Comparison of ENCODE assay signal across 9 cellular contexts in genomic region chr12:74539261-74539660, GRCh38. TPM values are rescaled to one million over a fixed set of nuclear protein-coding genes. Genes with fewer than 3 reads are reported as not detected.
DNase-seq lines count a peak whose midpoint lies in the region; ATAC-seq and TF ChIP-seq lines count a peak whose summit lies in the region.
"Had no signal": no experiment of that assay in that cellular context is flagged by ENCODE, and none has a peak within 500 bp of the region (broad histone marks: within the 10 kb centered on the region; RNA-seq: fewer than 3 reads in every experiment).

No MANE protein-coding gene starts in this region.

- ATAC-seq in activated B cell treated with CpG ODN at 0.5 μM for 24 hours (ENCODE audit: low read depth) = no peak
- ATAC-seq in foreskin keratinocyte = no peak
- no peak for ATAC-seq in HG03520 (IDR thresholded peaks at IDR 0.05; ENCODE audit: unreplicated experiment)

- H3K4me3 ChIP-seq in iPS-18c (ENCODE audit: insufficient read depth, low read depth, low read length) (peak overlapping the region; percentile 40), subcutaneous abdominal adipose tissue (ENCODE audit: low read depth in 1 of 5, low read length in 5 of 5) (peak overlapping the region; percentile 84 to 99 (median 97))

- no peaks in the 10 kb centered on the region for H3K9me3 ChIP-seq in iPS-18c (ENCODE audit: control insufficient read depth, insufficient read depth, low read length)
- H3K9me3 ChIP-seq in subcutaneous abdominal adipose tissue (ENCODE audit: control insufficient read depth in 5 of 5, low read length in 5 of 5) = no peaks in the 10 kb centered on the region

- H3K36me3 Mint-ChIP-seq in T-helper 2 cell treated with Interferon-gamma antibody and Interleukin-4, amounts not matched to agents 5 μg/mL and 100 μg/mL, for 36 hours (ENCODE audit: low read depth) = peaks cover 39% of the 10 kb centered on the region
- peaks cover 59% of the 10 kb centered on the region for H3K36me3 Mint-ChIP-seq in activated B cell treated with CpG ODN at 0.5 μM for 24 hours (ENCODE audit: low read depth)

- POLR2A ChIA-PET in activated B cell treated with CpG ODN at 0.5 μM for 24 hours (lab: Charles Lee) = no interaction called here

- intact Hi-C loops in activated B cell treated with CpG ODN at 0.5 μM for 24 hours (cut with micrococcal nuclease) = loop anchor here (5.0 kb wide), 3 partner anchors 427 to 1543 kb away; partner anchors contain the start of gene NAP1L1

- H3K27ac Mint-ChIP-seq in T-helper 2 cell treated with Interferon-gamma antibody and Interleukin-4, amounts not matched to agents 5 μg/mL and 100 μg/mL, for 36 hours = peak overlapping the region; percentile 37
- peak overlapping the region; percentile 98 for H3K27ac Mint-ChIP-seq in activated B cell treated with CpG ODN at 0.5 μM for 24 hours

- H3K27me3 ChIP-seq in subcutaneous abdominal adipose tissue (ENCODE audit: control insufficient read depth in 5 of 5, insufficient read depth in 4 of 5, low read length in 5 of 5) (no peaks in the 10 kb centered on the region), foreskin keratinocyte (no peaks in the 10 kb centered on the region)

- no peaks in the 10 kb centered on the region for H3K9me3 Mint-ChIP-seq in T-helper 2 cell treated with Interferon-gamma antibody and Interleukin-4, amounts not matched to agents 5 μg/mL and 100 μg/mL, for 36 hours
- peaks cover 2% of the 10 kb centered on the region for H3K9me3 Mint-ChIP-seq in activated B cell treated with CpG ODN at 0.5 μM for 24 hours

- peak overlapping the region; percentile 19 for H3K27ac ChIP-seq in subcutaneous abdominal adipose tissue (ENCODE audit: low read depth, low read length)
- no peak overlapping the region for H3K27ac ChIP-seq in foreskin keratinocyte

- no peaks in the 10 kb centered on the region for H3K27me3 Mint-ChIP-seq in T-helper 2 cell treated with Interferon-gamma antibody and Interleukin-4, amounts not matched to agents 5 μg/mL and 100 μg/mL, for 36 hours (ENCODE audit: low read depth)
- H3K27me3 Mint-ChIP-seq in activated B cell treated with CpG ODN at 0.5 μM for 24 hours = no peaks in the 10 kb centered on the region

- H3K4me3 Mint-ChIP-seq in T-helper 2 cell treated with Interferon-gamma antibody and Interleukin-4, amounts not matched to agents 5 μg/mL and 100 μg/mL, for 36 hours = peak overlapping the region; percentile 87
- H3K4me3 Mint-ChIP-seq in activated B cell treated with CpG ODN at 0.5 μM for 24 hours = peak overlapping the region; percentile 95

- TF ChIP-seq CTCF in activated B cell treated with CpG ODN at 0.5 μM for 24 hours (IDR thresholded peaks at IDR 0.05) = no peak
- no peak for TF ChIP-seq CTCF in foreskin keratinocyte (conservative IDR thresholded peaks at IDR 0.05)

- peaks cover 0 to 7% (median 4%) of the 10 kb centered on the region in 5 donors for H3K36me3 ChIP-seq in subcutaneous abdominal adipose tissue (ENCODE audit: control insufficient read depth in 5 of 5, insufficient read depth in 5 of 5, low read length in 5 of 5)

- CTCF ChIA-PET in activated B cell treated with CpG ODN at 0.5 μM for 24 hours (lab: Charles Lee) = no interaction called here

- peaks cover 19 to 40% (median 35%) of the 10 kb centered on the region in 5 donors for H3K4me1 ChIP-seq in subcutaneous abdominal adipose tissue (ENCODE audit: control insufficient read depth in 5 of 5, insufficient read depth in 5 of 5, low read length in 5 of 5)
- H3K4me1 ChIP-seq in foreskin keratinocyte = peaks cover 4% of the 10 kb centered on the region

- DNase-seq in T-helper 2 cell treated with Interferon-gamma antibody and Interleukin-4, amounts not matched to agents 5 μg/mL and 100 μg/mL, for 36 hours (ENCODE audit: low spot score) = no peak
- DNase-seq in T-helper 2 cell (no peak), activated B cell treated with CpG ODN at 0.5 μM for 24 hours (no peak), NOMO-1 treated with DMSO at 0.1 percent for 48 hours (lab: John Stamatoyannopoulos, UW; ENCODE audit: unreplicated experiment) (no peak), foreskin keratinocyte (no peak)
- DNase-seq: NCI-H446 had no signal

- H3K4me1 Mint-ChIP-seq in T-helper 2 cell treated with Interferon-gamma antibody and Interleukin-4, amounts not matched to agents 5 μg/mL and 100 μg/mL, for 36 hours (ENCODE audit: low read depth) = peaks cover 39% of the 10 kb centered on the region
- H3K4me1 Mint-ChIP-seq in activated B cell treated with CpG ODN at 0.5 μM for 24 hours = peaks cover 71% of the 10 kb centered on the region

- H3K9ac ChIP-seq in subcutaneous abdominal adipose tissue (ENCODE audit: low read length in 5 of 5) = peak overlapping the region; percentile 13 to 100 (median 95)

RNA-seq across cellular contexts. Expression of gene ATXN7L3B, which starts 1.6 kb away (rescaled TPM):
- total RNA-seq in activated B cell treated with CpG ODN at 0.5 μM for 24 hours = 29.2 and 30.7 TPM in 2 replicates
- 14.7 and 17.6 TPM in 2 replicates for total RNA-seq in foreskin keratinocyte
- polyA plus RNA-seq in foreskin keratinocyte = 7.5 and 7.7 TPM in 2 replicates
